ENCODE assay signal across 13 cellular contexts in genomic region chr1:90434460-90434859, GRCh38.
DNase-seq lines count a peak whose midpoint lies in the region; ATAC-seq and TF ChIP-seq lines count a peak whose summit lies in the region.
"Had no signal": no experiment of that assay in that cellular context is flagged by ENCODE, and none has a peak within 500 bp of the region (broad histone marks: within the 10 kb centered on the region; RNA-seq: fewer than 3 reads in every experiment).

No MANE protein-coding gene starts in this region.

- TF ChIP-seq CTCF in MCF 10A (IDR thresholded peaks at IDR 0.05; ENCODE audit: unreplicated experiment): no peak
- TF ChIP-seq CTCF in mammary epithelial cell (conservative IDR thresholded peaks at IDR 0.05 in 1 of 2, IDR thresholded peaks at IDR 0.05 in 1 of 2; ENCODE audit: extremely low read depth in 1 of 2, insufficient read depth in 1 of 2, low read depth in 1 of 2, low read length in 2 of 2): peak in 1 of 2 donors; percentile 37
- peak; percentile 34 for TF ChIP-seq CTCF in OCI-LY1 (IDR thresholded peaks at IDR 0.05; ENCODE audit: low read length)
- peak; percentile 75 for TF ChIP-seq CTCF in endodermal cell (conservative IDR thresholded peaks at IDR 0.05)
- TF ChIP-seq CTCF in smooth muscle cell (IDR thresholded peaks at IDR 0.05; ENCODE audit: borderline replicate concordance, insufficient read depth, poor library complexity, severe bottlenecking): peak; percentile 24

- POLR2A ChIA-PET in MCF 10A (lab: Yijun Ruan, JAX): interaction anchor here (1.1 kb wide), 1 partner anchor 16 kb away, joined by 5 read pairs; no protein-coding TSS in a partner anchor

- intact Hi-C loops in MCF 10A (cut with micrococcal nuclease) (no loop called here), mammary epithelial cell (cut with micrococcal nuclease) (no loop called here)

- H3K4me1 ChIP-seq in mammary epithelial cell (ENCODE audit: insufficient read depth, low read length) (no peaks in the 10 kb centered on the region), OCI-LY1 (ENCODE audit: insufficient read depth, low read length, severe bottlenecking) (no peaks in the 10 kb centered on the region), endodermal cell (ENCODE audit: control insufficient read depth, insufficient read depth, low read length) (no peaks in the 10 kb centered on the region), smooth muscle cell (ENCODE audit: low read depth) (no peaks in the 10 kb centered on the region)
- H3K4me1 ChIP-seq: vagina had no signal

- H3K9me3 Mint-ChIP-seq in MCF 10A (ENCODE audit: unreplicated experiment): no peaks in the 10 kb centered on the region
- H3K9me3 Mint-ChIP-seq in endodermal cell: peaks cover 2% of the 10 kb centered on the region
- H3K9me3 Mint-ChIP-seq: activated CD4-positive, alpha-beta memory T cell treated with anti-CD3 and anti-CD28 coated beads, Interleukin-2, amount 10 ng/mL, durations not matched to agents 7 days and 5 days had no signal

- H3K36me3 Mint-ChIP-seq in MCF 10A (ENCODE audit: insufficient read depth, unreplicated experiment) (no peaks in the 10 kb centered on the region), endodermal cell (ENCODE audit: low read depth) (no peaks in the 10 kb centered on the region)

- H3K27me3 Mint-ChIP-seq in MCF 10A (ENCODE audit: insufficient read depth, unreplicated experiment) (no peaks in the 10 kb centered on the region), endodermal cell (ENCODE audit: insufficient read depth) (no peaks in the 10 kb centered on the region)
- H3K27me3 Mint-ChIP-seq: activated CD4-positive, alpha-beta memory T cell treated with anti-CD3 and anti-CD28 coated beads, Interleukin-2, amount 10 ng/mL, durations not matched to agents 7 days and 5 days had no signal

- no peak overlapping the region for H3K27ac ChIP-seq in mammary epithelial cell (ENCODE audit: insufficient read depth, low read depth, low read length)
- no peak overlapping the region for H3K27ac ChIP-seq in OCI-LY1 (ENCODE audit: low read depth, low read length, poor library complexity, severe bottlenecking)
- no peak overlapping the region for H3K27ac ChIP-seq in endodermal cell (ENCODE audit: low read depth, low read length)
- H3K27ac ChIP-seq in smooth muscle cell (ENCODE audit: low read depth): no peak overlapping the region
- H3K27ac ChIP-seq: vagina had no signal

- no peaks in the 10 kb centered on the region for H3K9me3 ChIP-seq in mammary epithelial cell (replicated peaks; ENCODE audit: insufficient read depth, low read length)
- H3K9me3 ChIP-seq in OCI-LY1 (ENCODE audit: low read length): no peaks in the 10 kb centered on the region
- peaks cover 1% of the 10 kb centered on the region for H3K9me3 ChIP-seq in endodermal cell (ENCODE audit: control insufficient read depth, low read length)
- no peaks in the 10 kb centered on the region for H3K9me3 ChIP-seq in smooth muscle cell (replicated peaks; ENCODE audit: low read depth)
- H3K9me3 ChIP-seq: vagina had no signal

- CTCF ChIA-PET in MCF 10A (lab: Yijun Ruan, JAX): interaction anchor here (0.5 to 1.4 kb wide), 5 partner anchors 52 to 301 kb away, joined by 3 to 5 read pairs (median 3); no protein-coding TSS in a partner anchor
- CTCF ChIA-PET in mammary epithelial cell (lab: Charles Lee; ENCODE audit: low non-redundant PET): interaction anchor here (0.6 kb wide), 2 partner anchors 31 to 175 kb away, joined by 3 read pairs; no protein-coding TSS in a partner anchor

- H3K9me2 ChIP-seq in OCI-LY1 (ENCODE audit: low read depth, low read length): no peaks in the 10 kb centered on the region

- H3K27ac Mint-ChIP-seq in MCF 10A (ENCODE audit: low read depth, unreplicated experiment) (no peak overlapping the region), endodermal cell (no peak overlapping the region)
- H3K27ac Mint-ChIP-seq: activated CD4-positive, alpha-beta memory T cell treated with anti-CD3 and anti-CD28 coated beads, Interleukin-2, amount 10 ng/mL, durations not matched to agents 7 days and 5 days had no signal

- in situ Hi-C loops in mammary epithelial cell (cut with MboI; ENCODE audit: low sequenced_read_pairs in 2 of 2): no loop called here

- no peak overlapping the region for H2AFZ ChIP-seq in mammary epithelial cell (ENCODE audit: low read depth, low read length)
- H2AFZ ChIP-seq in OCI-LY1 (ENCODE audit: low read length): no peak overlapping the region
- H2AFZ ChIP-seq in smooth muscle cell (ENCODE audit: low read depth): no peak overlapping the region

- dilution Hi-C loops in mammary epithelial cell (cut with HindIII; ENCODE audit: low sequenced_read_pairs): no loop called here

- 69% methylated on average over 2 of the region's 2 CpGs for WGBS in mammary epithelial cell (ENCODE audit: low coverage, missing lambda C conversion rate)
- 67 to 81% methylated on average over 1 to 2 of the region's 2 CpGs for WGBS in endodermal cell (ENCODE audit: insufficient coverage in 1 of 2, insufficient read length in 1 of 2), 2 experiments
- WGBS in smooth muscle cell (ENCODE audit: low lambda C conversion rate): 51% methylated on average over 2 of the region's 2 CpGs

- H3K27me3 ChIP-seq in mammary epithelial cell (ENCODE audit: insufficient read depth, low read length) (peaks cover 2% of the 10 kb centered on the region), OCI-LY1 (ENCODE audit: insufficient read depth, low read length) (no peaks in the 10 kb centered on the region), endodermal cell (ENCODE audit: control insufficient read depth, insufficient read depth, low read length, poor library complexity, severe bottlenecking) (no peaks in the 10 kb centered on the region), smooth muscle cell (ENCODE audit: low read depth) (no peaks in the 10 kb centered on the region)
- H3K27me3 ChIP-seq: vagina had no signal

- H3K36me3 ChIP-seq in mammary epithelial cell (ENCODE audit: insufficient read depth, low read length): no peaks in the 10 kb centered on the region
- H3K36me3 ChIP-seq in OCI-LY1 (ENCODE audit: insufficient read depth, low read length): no peaks in the 10 kb centered on the region
- no peaks in the 10 kb centered on the region for H3K36me3 ChIP-seq in endodermal cell (ENCODE audit: control insufficient read depth, insufficient read depth, low read length)
- no peaks in the 10 kb centered on the region for H3K36me3 ChIP-seq in smooth muscle cell (ENCODE audit: low read depth)
- H3K36me3 ChIP-seq: vagina had no signal

- H3K4me1 Mint-ChIP-seq in MCF 10A (ENCODE audit: insufficient read depth, unreplicated experiment) (no peaks in the 10 kb centered on the region), endodermal cell (peaks cover 1% of the 10 kb centered on the region)
- H3K4me1 Mint-ChIP-seq: activated CD4-positive, alpha-beta memory T cell treated with anti-CD3 and anti-CD28 coated beads, Interleukin-2, amount 10 ng/mL, durations not matched to agents 7 days and 5 days had no signal

- H3K4me3 Mint-ChIP-seq in MCF 10A (ENCODE audit: unreplicated experiment) (no peak overlapping the region), endodermal cell (no peak overlapping the region)
- H3K4me3 Mint-ChIP-seq: activated CD4-positive, alpha-beta memory T cell treated with anti-CD3 and anti-CD28 coated beads, Interleukin-2, amount 10 ng/mL, durations not matched to agents 7 days and 5 days had no signal

- H4K20me1 ChIP-seq in mammary epithelial cell (ENCODE audit: insufficient read depth, low read length) (no peaks in the 10 kb centered on the region), OCI-LY1 (ENCODE audit: insufficient read depth, low read length) (no peaks in the 10 kb centered on the region), smooth muscle cell (ENCODE audit: low read depth) (no peaks in the 10 kb centered on the region)

- H3F3A ChIP-seq in OCI-LY1 (ENCODE audit: insufficient read depth, low read length) (no peaks in the 10 kb centered on the region), smooth muscle cell (ENCODE audit: low read depth) (no peaks in the 10 kb centered on the region)

- no TSS peak for BruUV-seq in MCF 10A (replicated peaks; lab: Mats Ljungman, UMichigan)
- no TSS peak for BruUV-seq in mammary epithelial cell (replicated peaks; lab: Mats Ljungman, UMichigan)

- no peak for ATAC-seq in GM21381 (IDR thresholded peaks at IDR 0.05; ENCODE audit: unreplicated experiment)
- no peak for ATAC-seq in HG02798 (IDR thresholded peaks at IDR 0.05; ENCODE audit: poor library complexity, unreplicated experiment)

- H3K79me2 ChIP-seq in mammary epithelial cell (ENCODE audit: insufficient read depth, low read length) (no peaks in the 10 kb centered on the region), OCI-LY1 (ENCODE audit: insufficient read depth, low read length) (no peaks in the 10 kb centered on the region), smooth muscle cell (ENCODE audit: low read depth) (no peaks in the 10 kb centered on the region)

- H3K4me3 ChIP-seq in mammary epithelial cell (replicated peaks in 1 of 3; ENCODE audit: insufficient read depth in 1 of 3, low read depth in 2 of 3, low read length in 3 of 3): no peak overlapping the region
- no peak overlapping the region for H3K4me3 ChIP-seq in OCI-LY1 (ENCODE audit: low read depth, low read length, poor library complexity, severe bottlenecking)
- no peak overlapping the region for H3K4me3 ChIP-seq in endodermal cell (ENCODE audit: low read length)
- H3K4me3 ChIP-seq in smooth muscle cell: no peak overlapping the region
- H3K4me3 ChIP-seq: vagina had no signal

- no peak overlapping the region for H3K4me2 ChIP-seq in mammary epithelial cell (ENCODE audit: insufficient read depth, low read depth, low read length)
- no peak overlapping the region for H3K4me2 ChIP-seq in OCI-LY1 (ENCODE audit: low read length)
- no peak overlapping the region for H3K4me2 ChIP-seq in smooth muscle cell

- H3K9ac ChIP-seq in mammary epithelial cell (ENCODE audit: insufficient read depth, low read length) (no peak overlapping the region), OCI-LY1 (ENCODE audit: low read length) (no peak overlapping the region), endodermal cell (ENCODE audit: extremely low read depth, low read length, poor library complexity, severe bottlenecking) (no peak overlapping the region), smooth muscle cell (ENCODE audit: low read depth) (no peak overlapping the region)

- DNase-seq in MCF 10A (ENCODE audit: unreplicated experiment): peak; percentile 14
- no peak for DNase-seq in mammary epithelial cell
- peak; percentile 55 for DNase-seq in endodermal cell
- no peak for DNase-seq in smooth muscle cell (lab: John Stamatoyannopoulos, UW; ENCODE audit: unreplicated experiment)
- no peak for DNase-seq in NCI-H1694 treated with DMSO at 0.1 percent for 48 hours (lab: John Stamatoyannopoulos, UW)
- DNase-seq: activated CD4-positive, alpha-beta memory T cell treated with anti-CD3 and anti-CD28 coated beads, Interleukin-2, amount 10 ng/mL, durations not matched to agents 7 days and 5 days; central memory CD4-positive, alpha-beta T cell; NCI-H524 treated with DMSO at 0.1 percent for 48 hours; stimulated activated CD4-positive, alpha-beta T cell treated with anti-CD3 and anti-CD28 coated beads, Interleukin-15, amount 100 ng/mL, for 24 hours had no signal

Comparison
In these comparisons a context has a peak if more than half of its experiments do, and no peak if none do; other contexts are left out.
1. DNase-seq: peak in MCF 10A (single experiment) and endodermal cell (single experiment); none in mammary epithelial cell (single experiment), smooth muscle cell (single experiment) and NCI-H1694 treated with DMSO at 0.1 percent for 48 hours (single experiment).